In the genomic region with DNA sequence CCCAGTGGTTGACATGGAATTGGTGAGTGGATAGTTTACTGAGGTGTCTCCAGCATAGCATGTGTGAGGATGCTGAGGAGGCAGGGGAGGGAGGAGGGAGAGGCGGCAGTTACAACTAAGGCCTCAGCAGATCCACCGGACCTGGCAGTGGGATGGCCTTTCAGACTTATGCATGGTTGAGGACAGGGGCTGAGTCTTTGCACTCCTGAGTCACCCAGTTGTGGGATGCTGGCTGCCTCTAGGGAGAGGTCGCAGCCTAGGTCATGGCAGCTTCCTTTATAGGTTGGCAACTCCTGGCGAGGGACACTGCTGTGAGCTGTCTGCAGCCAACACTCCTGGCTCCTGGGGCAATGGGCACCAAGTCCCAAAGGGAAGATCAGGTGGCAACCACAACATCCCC, we compare ENCODE assay signal across 8 cellular contexts.
"Had no signal": no experiment of that assay in that cellular context is flagged by ENCODE, and none has a peak within 500 bp of the region (broad histone marks: within the 10 kb centered on the region; RNA-seq: fewer than 3 reads in every experiment).

No MANE protein-coding gene starts in this region.

- H3K4me2 ChIP-seq: KMS-11 had no signal

- H3K27ac ChIP-seq: GM23248, KMS-11 had no signal

- H2AFZ ChIP-seq: GM23248 had no signal

- FAIRE-seq: H54, HTR-8/SVneo had no signal

- DNase-seq: GM23248, GOT3, H9, HCEC 1CT, KBM-7 had no signal

- H3K9ac ChIP-seq: GM23248, KMS-11 had no signal

- H3K4me3 ChIP-seq: GM23248 had no signal
